Comparison of ENCODE assay signal across 8 cellular contexts in the genomic region with DNA sequence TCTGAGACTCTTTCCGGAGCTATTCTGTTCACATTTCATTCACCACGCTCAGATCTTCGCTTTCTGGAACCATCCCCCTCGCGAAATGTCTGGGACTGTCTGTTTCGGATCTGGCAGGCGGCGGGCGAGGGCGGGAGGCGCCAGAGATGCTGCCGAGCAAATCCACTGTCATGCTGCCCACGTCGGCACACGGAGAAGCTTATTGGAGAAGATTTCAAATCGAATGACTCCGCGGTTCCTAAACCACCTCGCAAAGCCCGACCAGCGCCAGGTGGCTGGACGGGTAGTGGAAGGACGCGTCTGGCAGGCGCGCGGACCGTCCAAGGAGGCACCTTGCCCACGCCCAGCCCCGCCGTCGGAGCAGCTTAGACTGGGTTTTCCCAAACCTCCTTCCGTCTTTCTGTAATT.
DNase-seq lines count a peak whose midpoint lies in the region; ATAC-seq lines count a peak whose summit lies in the region.

No MANE protein-coding gene starts in this region.

- peaks cover 23% of the 10 kb centered on the region for H3K36me3 Mint-ChIP-seq in activated T-cell treated with anti-CD3 and anti-CD28 coated beads, Interleukin-2, amount 50 U/mL, for 24 hours (ENCODE audit: low read depth)
- peaks cover 18% of the 10 kb centered on the region for H3K36me3 Mint-ChIP-seq in stimulated activated naive CD8-positive, alpha-beta T cell treated with anti-CD3 and anti-CD28 coated beads, Interleukin-15, Interleukin-2, amounts not matched to agents 100 ng/mL and 50 ng/mL, for 24 hours (ENCODE audit: low read depth)

- no peaks in the 10 kb centered on the region for H3K9me3 ChIP-seq in muscle layer of duodenum (ENCODE audit: control insufficient read depth in 1 of 2, low read length in 2 of 2)

- DNase-seq in NCI-H2029 (lab: John Stamatoyannopoulos, UW) (peak; percentile 17), NCI-H2029 treated with DMSO at 0.1 percent for 48 hours (lab: John Stamatoyannopoulos, UW) (no peak), NCI-H510A (lab: John Stamatoyannopoulos, UW) (peak; percentile 21), fibroblast of gingiva (ENCODE audit: low read depth) (peak; percentile 62)
- peak; percentile 77 for DNase-seq in activated T-cell treated with anti-CD3 and anti-CD28 coated beads, Interleukin-2, amount 50 U/mL, for 24 hours

- no peaks in the 10 kb centered on the region for H3K9me3 Mint-ChIP-seq in activated T-cell treated with anti-CD3 and anti-CD28 coated beads, Interleukin-2, amount 50 U/mL, for 24 hours
- no peaks in the 10 kb centered on the region for H3K9me3 Mint-ChIP-seq in stimulated activated naive CD8-positive, alpha-beta T cell treated with anti-CD3 and anti-CD28 coated beads, Interleukin-15, Interleukin-2, amounts not matched to agents 100 ng/mL and 50 ng/mL, for 24 hours

- H3K4me1 ChIP-seq in muscle layer of duodenum (ENCODE audit: control insufficient read depth in 1 of 2, insufficient read depth in 2 of 2, low read length in 2 of 2): peaks cover 0 to 12% of the 10 kb centered on the region in 2 donors

- H3K27ac ChIP-seq in muscle layer of duodenum (ENCODE audit: low read length): peak overlapping the region; percentile 82

- no peaks in the 10 kb centered on the region for H3K36me3 ChIP-seq in muscle layer of duodenum (ENCODE audit: control insufficient read depth in 1 of 2, insufficient read depth in 2 of 2, low read length in 2 of 2)

- H3K4me3 Mint-ChIP-seq in activated T-cell treated with anti-CD3 and anti-CD28 coated beads, Interleukin-2, amount 50 U/mL, for 24 hours: peak overlapping the region; percentile 87
- peak overlapping the region; percentile 93 for H3K4me3 Mint-ChIP-seq in stimulated activated naive CD8-positive, alpha-beta T cell treated with anti-CD3 and anti-CD28 coated beads, Interleukin-15, Interleukin-2, amounts not matched to agents 100 ng/mL and 50 ng/mL, for 24 hours

- no peak for ATAC-seq in HG03025 (IDR thresholded peaks at IDR 0.05; ENCODE audit: low FRiP score, unreplicated experiment)

- peak overlapping the region; percentile 97 for H3K27ac Mint-ChIP-seq in activated T-cell treated with anti-CD3 and anti-CD28 coated beads, Interleukin-2, amount 50 U/mL, for 24 hours
- H3K27ac Mint-ChIP-seq in stimulated activated naive CD8-positive, alpha-beta T cell treated with anti-CD3 and anti-CD28 coated beads, Interleukin-15, Interleukin-2, amounts not matched to agents 100 ng/mL and 50 ng/mL, for 24 hours: peak overlapping the region; percentile 83

- no peaks in the 10 kb centered on the region for H3K27me3 Mint-ChIP-seq in activated T-cell treated with anti-CD3 and anti-CD28 coated beads, Interleukin-2, amount 50 U/mL, for 24 hours
- no peaks in the 10 kb centered on the region for H3K27me3 Mint-ChIP-seq in stimulated activated naive CD8-positive, alpha-beta T cell treated with anti-CD3 and anti-CD28 coated beads, Interleukin-15, Interleukin-2, amounts not matched to agents 100 ng/mL and 50 ng/mL, for 24 hours

- H3K27me3 ChIP-seq in muscle layer of duodenum (ENCODE audit: low read depth, low read length): no peaks in the 10 kb centered on the region

- peak overlapping the region; percentile 77 to 90 for H3K4me3 ChIP-seq in muscle layer of duodenum (ENCODE audit: low read depth in 1 of 2, low read length in 2 of 2)

- peaks cover 46% of the 10 kb centered on the region for H3K4me1 Mint-ChIP-seq in activated T-cell treated with anti-CD3 and anti-CD28 coated beads, Interleukin-2, amount 50 U/mL, for 24 hours (ENCODE audit: low read depth)
- H3K4me1 Mint-ChIP-seq in stimulated activated naive CD8-positive, alpha-beta T cell treated with anti-CD3 and anti-CD28 coated beads, Interleukin-15, Interleukin-2, amounts not matched to agents 100 ng/mL and 50 ng/mL, for 24 hours (ENCODE audit: low read depth): peaks cover 49% of the 10 kb centered on the region
